ENCODE assay signal across 8 cellular contexts in genomic region chr11:74311352-74311926, GRCh38. TPM values are rescaled to one million over a fixed set of nuclear protein-coding genes. Genes with fewer than 3 reads are reported as not detected.
A peak's percentile ranks its signal among the peaks of the same experiment; 100 is the strongest.
DNase-seq lines count a peak whose midpoint lies in the region; ATAC-seq and TF ChIP-seq lines count a peak whose summit lies in the region.

Gene P4HA3 (minus strand): TSS chr11:74311640. CDS start chr11:74311611, 29 bp downstream.

- H3K27ac Mint-ChIP-seq in memory B cell, result no peak within 1 kb of the TSS

- WGBS in ectodermal cell, 2 experiments, result 6 to 7% methylated on average over 62 of the region's 62 CpGs

- TF ChIP-seq CTCF in C4-2B (conservative IDR thresholded peaks at IDR 0.05) (peak; percentile 52), LNCaP clone FGC (IDR thresholded peaks at IDR 0.05; ENCODE audit: control insufficient read depth, extremely low read depth, insufficient read depth) (peak; percentile 37)

- H3K4me3 ChIP-seq in LNCaP clone FGC (ENCODE audit: low read depth, low read length) (peak within 1 kb of the TSS; percentile 47), ectodermal cell (ENCODE audit: insufficient read depth, low read depth, low read length) (peak within 1 kb of the TSS; percentile 34)

- ATAC-seq in memory B cell (ENCODE audit: low read depth) (peak; percentile 91), HG02763 (IDR thresholded peaks at IDR 0.05; ENCODE audit: unreplicated experiment) (no peak), GM19324 (IDR thresholded peaks at IDR 0.05; ENCODE audit: low FRiP score, unreplicated experiment) (no peak)

- H3K36me3 ChIP-seq in ectodermal cell (ENCODE audit: control insufficient read depth, insufficient read depth, low read length), result no peaks in the 10 kb centered on the region

- H3K4me1 Mint-ChIP-seq in memory B cell, result peaks cover 8% of the 10 kb centered on the region

- H3K27me3 ChIP-seq in ectodermal cell (ENCODE audit: control insufficient read depth, insufficient read depth, low read length, poor library complexity, severe bottlenecking), result peaks cover 48% of the 10 kb centered on the region

- peaks cover 7% of the 10 kb centered on the region for H3K9me3 Mint-ChIP-seq in memory B cell

- H3K4me3 Mint-ChIP-seq in memory B cell, result peak within 1 kb of the TSS; percentile 73

- peaks cover 28% of the 10 kb centered on the region for H3K27me3 Mint-ChIP-seq in memory B cell

- DNase-seq in LNCaP clone FGC (ENCODE audit: low read depth), result no peak
- peak; percentile 71 for DNase-seq in activated CD4-positive, alpha-beta T cell treated with anti-CD3 and anti-CD28 coated beads for 48 hours
- DNase-seq in memory B cell (ENCODE audit: low spot score in 2 of 2), result peak; percentile 4 to 31
- peak; percentile 5 to 10 for DNase-seq in stimulated activated CD8-positive, alpha-beta memory T cell treated with anti-CD3 and anti-CD28 coated beads, Interleukin-15, amount 100 ng/mL, for 4 hours (ENCODE audit: low read depth in 2 of 2)

- H3K9me3 ChIP-seq in ectodermal cell (ENCODE audit: control insufficient read depth, low read length), result no peaks in the 10 kb centered on the region

- peak within 1 kb of the TSS; percentile 11; the same call in 1 of the 2 replicates for H3K27ac ChIP-seq in C4-2B
- H3K27ac ChIP-seq in ectodermal cell (ENCODE audit: insufficient read depth, low read depth, low read length, poor library complexity, severe bottlenecking), result no peak within 1 kb of the TSS

- H3K36me3 Mint-ChIP-seq in memory B cell, result no peaks in the 10 kb centered on the region

- H3K4me1 ChIP-seq in ectodermal cell (ENCODE audit: control insufficient read depth, insufficient read depth, low read length), result no peaks in the 10 kb centered on the region

RNA-seq across cellular contexts. Expression of gene P4HA3, which starts in this region (rescaled TPM):
- polyA plus RNA-seq in ectodermal cell (2013, experiment 1 of 4), result not detected
- polyA plus RNA-seq in ectodermal cell (2013, experiment 2 of 4), result 0.18 TPM
- 0.21 TPM for polyA plus RNA-seq in ectodermal cell (2013, experiment 3 of 4)
- polyA plus RNA-seq in ectodermal cell (2013, experiment 4 of 4), result 0.16 TPM
